ENCODE assay signal across 13 cellular contexts in the genomic region with DNA sequence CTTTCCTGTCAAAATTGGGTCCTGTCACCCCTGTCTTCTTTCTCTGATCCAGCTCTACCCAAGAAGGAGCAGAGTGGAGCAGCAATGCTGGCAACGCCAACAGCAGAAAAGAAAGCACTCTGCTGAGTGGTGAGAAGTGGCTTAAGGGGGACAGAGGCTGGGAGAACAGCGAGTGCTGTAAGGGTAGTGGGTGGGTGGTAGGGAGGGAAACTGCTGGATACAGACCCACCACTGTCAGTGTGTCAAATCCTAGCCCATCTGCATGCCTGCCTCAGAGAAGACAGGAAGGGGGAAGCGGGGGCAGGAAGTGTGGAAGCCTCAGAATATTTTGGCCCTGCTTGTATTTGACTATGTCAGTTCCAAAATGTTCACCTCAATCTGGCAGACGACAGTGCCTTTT.
DNase-seq lines count a peak whose midpoint lies in the region; ATAC-seq and TF ChIP-seq lines count a peak whose summit lies in the region.
"Had no signal": no experiment of that assay in that cellular context is flagged by ENCODE, and none has a peak within 500 bp of the region (broad histone marks: within the 10 kb centered on the region; RNA-seq: fewer than 3 reads in every experiment).

No MANE protein-coding gene starts in this region.

- H3K4me3 ChIP-seq in BLaER1 (no peak overlapping the region), DND-41 (ENCODE audit: low read depth in 1 of 2, low read length in 2 of 2) (no peak overlapping the region), left ventricle myocardium inferior (no peak overlapping the region)
- H3K4me3 ChIP-seq: HAP-1 had no signal

- H3K4me1 ChIP-seq in BLaER1 (peaks cover 6% of the 10 kb centered on the region; the same call in 1 of the 2 replicates), DND-41 (ENCODE audit: insufficient read depth, low read length) (peaks cover 12% of the 10 kb centered on the region), left ventricle myocardium inferior (peaks cover 54% of the 10 kb centered on the region)
- H3K4me1 ChIP-seq: HAP-1 had no signal

- H3K4me2 ChIP-seq in BLaER1 = peak overlapping the region; percentile 13; the same call in 1 of the 2 replicates
- no peak overlapping the region for H3K4me2 ChIP-seq in DND-41 (ENCODE audit: insufficient read depth, low read length)

- H2AFZ ChIP-seq in DND-41 (ENCODE audit: low read depth, low read length) = peak overlapping the region; percentile 46; the same call in 1 of the 2 replicates

- TF ChIP-seq CTCF in DND-41 (IDR thresholded peaks at IDR 0.05; ENCODE audit: borderline replicate concordance, extremely low read depth, low read length, poor library complexity, severe bottlenecking) (no peak), left ventricle myocardium inferior (IDR thresholded peaks at IDR 0.05; ENCODE audit: borderline replicate concordance) (no peak)

- intact Hi-C loops in left ventricle myocardium inferior (cut with micrococcal nuclease) = no loop called here

- H3K36me3 ChIP-seq in BLaER1 = no peaks in the 10 kb centered on the region
- H3K36me3 ChIP-seq in DND-41 (ENCODE audit: insufficient read depth, low read length) = no peaks in the 10 kb centered on the region
- peaks cover 37% of the 10 kb centered on the region for H3K36me3 ChIP-seq in left ventricle myocardium inferior
- H3K36me3 ChIP-seq: BE2C, HAP-1 had no signal

- no peaks in the 10 kb centered on the region for H4K20me1 ChIP-seq in BLaER1
- no peaks in the 10 kb centered on the region for H4K20me1 ChIP-seq in DND-41 (ENCODE audit: insufficient read depth, low read length)

- H3K9ac ChIP-seq in BLaER1 (no peak overlapping the region), DND-41 (ENCODE audit: low read depth, low read length) (no peak overlapping the region)

- ATAC-seq in DND-41 (ENCODE audit: insufficient read depth, low read depth) = peak; percentile 87
- no peak for ATAC-seq in HG03571 (IDR thresholded peaks at IDR 0.05; ENCODE audit: unreplicated experiment)
- ATAC-seq: HepG2 had no signal

- H3K79me2 ChIP-seq in DND-41 (ENCODE audit: insufficient read depth, low read length) = no peaks in the 10 kb centered on the region

- H3K27me3 ChIP-seq in BLaER1 = no peaks in the 10 kb centered on the region
- H3K27me3 ChIP-seq in DND-41 (ENCODE audit: insufficient read depth, low read length, poor library complexity) = no peaks in the 10 kb centered on the region
- no peaks in the 10 kb centered on the region for H3K27me3 ChIP-seq in left ventricle myocardium inferior (ENCODE audit: low read depth)
- H3K27me3 ChIP-seq: BE2C had no signal

- no peak overlapping the region for H3K27ac ChIP-seq in BLaER1
- H3K27ac ChIP-seq in DND-41 (ENCODE audit: low read length) = no peak overlapping the region
- H3K27ac ChIP-seq in left ventricle myocardium inferior (replicated peaks) = peak overlapping the region; percentile 18

- DNase-seq in DND-41 (peak; percentile 50), left ventricle myocardium inferior (no peak), retina (peak; percentile 12), NCI-H748 treated with DMSO at 0.1 percent for 48 hours (lab: John Stamatoyannopoulos, UW) (no peak), SKM-1 (lab: John Stamatoyannopoulos, UW; ENCODE audit: unreplicated experiment) (no peak)
- DNase-seq: BE2C; CD8-positive, alpha-beta memory T cell; DMS53; GOT3 had no signal

- H3K9me3 ChIP-seq in BLaER1 (peaks cover 12% of the 10 kb centered on the region; the same call in 1 of the 2 replicates), DND-41 (ENCODE audit: insufficient read depth, low read length, severe bottlenecking) (peaks cover 4% of the 10 kb centered on the region), left ventricle myocardium inferior (replicated peaks) (peaks cover 16% of the 10 kb centered on the region)
- H3K9me3 ChIP-seq: BE2C, HAP-1 had no signal

Comparison
In these comparisons a context has a peak if more than half of its experiments do, and no peak if none do; other contexts are left out.
1. DNase-seq: peak in DND-41 (single experiment) and retina (single experiment); none in left ventricle myocardium inferior (single experiment), NCI-H748 treated with DMSO at 0.1 percent for 48 hours (single experiment) and SKM-1 (single experiment).